10 cellular contexts compared by ENCODE assay signal in genomic region chr3:150319900-150320299, GRCh38.
DNase-seq lines count a peak whose midpoint lies in the region; ATAC-seq and TF ChIP-seq lines count a peak whose summit lies in the region.
"Had no signal": no experiment of that assay in that cellular context is flagged by ENCODE, and none has a peak within 500 bp of the region (broad histone marks: within the 10 kb centered on the region; RNA-seq: fewer than 3 reads in every experiment).

No MANE protein-coding gene starts in this region.

- DNase-seq in H4 (ENCODE audit: low spot score) (peak; percentile 67), SJCRH30 (peak; percentile 31 to 64), fibroblast of villous mesenchyme (ENCODE audit: low read depth) (peak; percentile 86), Ammon's horn (ENCODE audit: low spot score) (no peak), NCI-H187 treated with DMSO at 0.1 percent for 48 hours (lab: John Stamatoyannopoulos, UW) (no peak)
- no peak for DNase-seq in stimulated activated naive CD8-positive, alpha-beta T cell treated with anti-CD3 and anti-CD28 coated beads, Interleukin-15, Interleukin-2, amounts not matched to agents 100 U/mL and 50 U/mL, for 24 hours
- DNase-seq: activated naive CD8-positive, alpha-beta T cell treated with anti-CD3 and anti-CD28 coated beads, Interleukin-2, amount 10 ng/mL, durations not matched to agents 7 days and 5 days; heart right ventricle; NCI-H146 had no signal

- TF ChIP-seq CTCF in fibroblast of villous mesenchyme (IDR thresholded peaks at IDR 0.05; ENCODE audit: insufficient read depth, low read depth, low read length): no peak

- H3K27me3 ChIP-seq in SJCRH30: no peaks in the 10 kb centered on the region

- no peaks in the 10 kb centered on the region for H3K36me3 ChIP-seq in SJCRH30
- H3K36me3 ChIP-seq: heart right ventricle had no signal

- peaks cover 4% of the 10 kb centered on the region; the same call in 1 of the 2 replicates for H3K9me3 ChIP-seq in SJCRH30 (replicated peaks)
- H3K9me3 ChIP-seq: heart right ventricle had no signal

- ATAC-seq in stimulated activated naive CD8-positive, alpha-beta T cell treated with anti-CD3 and anti-CD28 coated beads, Interleukin-15, Interleukin-2, amounts not matched to agents 100 U/mL and 50 U/mL, for 24 hours: peak; percentile 32
- ATAC-seq in HG02759 (IDR thresholded peaks at IDR 0.05; ENCODE audit: unreplicated experiment): no peak
- ATAC-seq: heart right ventricle had no signal

- H3K4me1 ChIP-seq in SJCRH30: peaks cover 36% of the 10 kb centered on the region

- no peak overlapping the region for H3K4me3 ChIP-seq in SJCRH30
- H3K4me3 ChIP-seq in fibroblast of villous mesenchyme (ENCODE audit: low read depth, low read length): no peak overlapping the region
- H3K4me3 ChIP-seq: heart right ventricle had no signal

- peak overlapping the region; percentile 73 for H3K27ac ChIP-seq in SJCRH30
- H3K27ac ChIP-seq: heart right ventricle had no signal

Comparison
In these comparisons a context has a peak if more than half of its experiments do, and no peak if none do; other contexts are left out.
1. DNase-seq: peak in H4 (single experiment), SJCRH30 (2 of 2) and fibroblast of villous mesenchyme (single experiment); none in stimulated activated naive CD8-positive, alpha-beta T cell treated with anti-CD3 and anti-CD28 coated beads, Interleukin-15, Interleukin-2, amounts not matched to agents 100 U/mL and 50 U/mL, for 24 hours (single experiment), Ammon's horn (single experiment) and NCI-H187 treated with DMSO at 0.1 percent for 48 hours (single experiment).